ENCODE assay signal across 29 cellular contexts in genomic region chr9:122475717-122476116, GRCh38. TPM values are rescaled to one million over a fixed set of nuclear protein-coding genes. Genes with fewer than 3 reads are reported as not detected.
"Had no signal": no experiment of that assay in that cellular context is flagged by ENCODE, and none has a peak within 500 bp of the region (broad histone marks: within the 10 kb centered on the region; RNA-seq: fewer than 3 reads in every experiment).

No MANE protein-coding gene starts in this region.

- H3K4me3 ChIP-seq: left ventricle myocardium inferior, psoas muscle, right atrium auricular region, right lobe of liver, smooth muscle cell, stomach, suprapubic skin, thoracic aorta, tibial artery, upper lobe of right lung had no signal

- H3K79me2 ChIP-seq: parathyroid adenoma had no signal

- H3K9me3 ChIP-seq: left ventricle myocardium inferior, psoas muscle, right atrium auricular region, right lobe of liver, stomach, suprapubic skin, thoracic aorta, tibial artery, upper lobe of right lung had no signal

- H3K4me2 ChIP-seq: smooth muscle cell had no signal

- H3K36me3 ChIP-seq: left ventricle myocardium inferior, right atrium auricular region, right lobe of liver, stomach, suprapubic skin, thoracic aorta, tibial artery, upper lobe of right lung had no signal

- H3K27ac ChIP-seq: left ventricle myocardium inferior, parathyroid adenoma, psoas muscle, right atrium auricular region, right lobe of liver, stomach, suprapubic skin, thoracic aorta, tibial artery, upper lobe of right lung had no signal

- H3K9ac ChIP-seq: parathyroid adenoma had no signal

- H2AFZ ChIP-seq: parathyroid adenoma had no signal

- DNase-seq: hypothalamus; immature natural killer cell; islet precursor cell; left ventricle myocardium inferior; naive thymus-derived CD8-positive, alpha-beta T cell; occipital lobe; psoas muscle; right lobe of liver; stimulated activated CD4-positive, alpha-beta T cell treated with anti-CD3 and anti-CD28 coated beads, Interleukin-1b, Interleukin-23, amount 100 ng/mL, for 48 hours; stimulated activated CD4-positive, alpha-beta T cell treated with anti-CD3 and anti-CD28 coated beads, Interleukin-2, amount 100 ng/mL, for 48 hours; stimulated activated naive B cell treated with anti-CD40 and anti-IgM and Interleukin-4, amounts not matched to agents 10 μg/mL and 1 μg/mL and 100 μg/mL, for 72 hours; stimulated activated naive CD8-positive, alpha-beta T cell treated with anti-CD3 and anti-CD28 coated beads, Interleukin-15, Interleukin-2, amounts not matched to agents 100 U/mL and 50 U/mL, for 24 hours; stomach; tibial artery; trophoblast cell; upper lobe of right lung had no signal

- H3K27me3 ChIP-seq: right lobe of liver, stomach, suprapubic skin, upper lobe of right lung had no signal

- H3K4me1 ChIP-seq: left ventricle myocardium inferior, parathyroid adenoma, psoas muscle, right atrium auricular region, right lobe of liver, stomach, suprapubic skin, tibial artery, upper lobe of right lung had no signal

- ATAC-seq: naive thymus-derived CD8-positive, alpha-beta T cell; psoas muscle; right lobe of liver; stimulated activated naive B cell treated with anti-CD40 and anti-IgM and Interleukin-4, amounts not matched to agents 10 μg/mL and 1 μg/mL and 100 μg/mL, for 72 hours; stimulated activated naive CD8-positive, alpha-beta T cell treated with anti-CD3 and anti-CD28 coated beads, Interleukin-15, Interleukin-2, amounts not matched to agents 100 U/mL and 50 U/mL, for 24 hours; upper lobe of right lung had no signal

RNA-seq across cellular contexts. Expression of gene OR1J1, which starts 2.0 kb away (rescaled TPM):
- total RNA-seq: kidney epithelial cell; left ventricle myocardium inferior; lower leg skin; lung microvascular endothelial cell; mucosa of gallbladder; naive thymus-derived CD8-positive, alpha-beta T cell; neural crest cell; occipital lobe; osteocyte; posterior vena cava; psoas muscle; right atrium auricular region; right lobe of liver; skeletal muscle tissue; smooth muscle cell; stomach; suprapubic skin; thoracic aorta; upper lobe of right lung had no signal

RNA-seq across cellular contexts. Expression of gene OR1J2, which starts 34.9 kb away (rescaled TPM):
- total RNA-seq: kidney epithelial cell, left ventricle myocardium inferior, lower leg skin, lung microvascular endothelial cell, mucosa of gallbladder, neural crest cell, occipital lobe, osteocyte, posterior vena cava, psoas muscle, right atrium auricular region, right lobe of liver, skeletal muscle tissue, smooth muscle cell, suprapubic skin, upper lobe of right lung had no signal

RNA-seq across cellular contexts. Expression of gene OR1J4, which starts 43.2 kb away (rescaled TPM):
- total RNA-seq: kidney epithelial cell, left ventricle myocardium inferior, lung microvascular endothelial cell, mucosa of gallbladder, neural crest cell, occipital lobe, osteocyte, posterior vena cava, psoas muscle, right atrium auricular region, right lobe of liver, skeletal muscle tissue, smooth muscle cell, suprapubic skin, thoracic aorta, upper lobe of right lung had no signal

RNA-seq across cellular contexts. Expression of gene OR1N1, which starts 51.4 kb away (rescaled TPM):
- total RNA-seq: kidney epithelial cell; left ventricle myocardium inferior; lower leg skin; lung microvascular endothelial cell; mucosa of gallbladder; naive thymus-derived CD8-positive, alpha-beta T cell; neural crest cell; occipital lobe; osteocyte; posterior vena cava; psoas muscle; right atrium auricular region; right lobe of liver; skeletal muscle tissue; smooth muscle cell; stomach; suprapubic skin; thoracic aorta; upper lobe of right lung had no signal
